ENCODE assay signal across 8 cellular contexts in genomic region chr7:76393116-76394031, GRCh38. TPM values are rescaled to one million over a fixed set of nuclear protein-coding genes. Genes with fewer than 3 reads are reported as not detected.
DNase-seq lines count a peak whose midpoint lies in the region; ATAC-seq, FAIRE-seq and TF ChIP-seq lines count a peak whose summit lies in the region.

No MANE protein-coding gene starts in this region.

- no peaks in the 10 kb centered on the region for H4K20me1 ChIP-seq in KMS-11 (ENCODE audit: insufficient read depth)

- no peak for TF ChIP-seq CTCF in KMS-11 (conservative IDR thresholded peaks at IDR 0.05; ENCODE audit: low read depth, low read length)
- TF ChIP-seq CTCF in fibroblast of pulmonary artery (IDR thresholded peaks at IDR 0.05; ENCODE audit: low read length, missing control alignments) = no peak
- TF ChIP-seq CTCF in nephron progenitor cell (IDR thresholded peaks at IDR 0.05) = no peak

- peak overlapping the region; percentile 62 for H2AFZ ChIP-seq in KMS-11 (ENCODE audit: low read depth)

- H3K27ac ChIP-seq in KMS-11 = peak overlapping the region; percentile 52

- H3K36me3 Mint-ChIP-seq in activated T-helper 17 cell treated with anti-CD3 and anti-CD28 coated beads, Interleukin-2, amount 50 U/mL, for 72 hours (ENCODE audit: low read depth) = no peaks in the 10 kb centered on the region
- peaks cover 4% of the 10 kb centered on the region for H3K36me3 Mint-ChIP-seq in nephron progenitor cell (ENCODE audit: low read depth)
- no peaks in the 10 kb centered on the region for H3K36me3 Mint-ChIP-seq in stimulated activated naive CD8-positive, alpha-beta T cell treated with anti-CD3 and anti-CD28 coated beads, Interleukin-15, Interleukin-2, amounts not matched to agents 100 ng/mL and 50 ng/mL, for 24 hours (ENCODE audit: low read depth)

- H3K4me1 ChIP-seq in KMS-11 (ENCODE audit: low read depth, poor library complexity, severe bottlenecking) = peaks cover 46% of the 10 kb centered on the region

- no peaks in the 10 kb centered on the region for H3K36me3 ChIP-seq in KMS-11 (ENCODE audit: insufficient read depth)

- DNase-seq in Daoy (ENCODE audit: low read depth) (peak; percentile 87), RCC 7860 (ENCODE audit: low spot score) (peak; percentile 90), fibroblast of pulmonary artery (ENCODE audit: low read depth) (peak; percentile 86), nephron progenitor cell (peak; percentile 95)

- peak overlapping the region; percentile 78 for H3K4me2 ChIP-seq in KMS-11

- peak overlapping the region; percentile 76 for H3K4me3 Mint-ChIP-seq in activated T-helper 17 cell treated with anti-CD3 and anti-CD28 coated beads, Interleukin-2, amount 50 U/mL, for 72 hours
- peak overlapping the region; percentile 82 for H3K4me3 Mint-ChIP-seq in nephron progenitor cell
- peak overlapping the region; percentile 84 for H3K4me3 Mint-ChIP-seq in stimulated activated naive CD8-positive, alpha-beta T cell treated with anti-CD3 and anti-CD28 coated beads, Interleukin-15, Interleukin-2, amounts not matched to agents 100 ng/mL and 50 ng/mL, for 24 hours

- H3K4me3 ChIP-seq in KMS-11 (IDR thresholded peaks at IDR 0.05; ENCODE audit: insufficient read depth, low read depth, low read length) = no peak overlapping the region
- peak overlapping the region; percentile 57 for H3K4me3 ChIP-seq in fibroblast of pulmonary artery (replicated peaks; ENCODE audit: low read depth, low read length)

- H3K9me3 Mint-ChIP-seq in activated T-helper 17 cell treated with anti-CD3 and anti-CD28 coated beads, Interleukin-2, amount 50 U/mL, for 72 hours = no peaks in the 10 kb centered on the region
- no peaks in the 10 kb centered on the region for H3K9me3 Mint-ChIP-seq in nephron progenitor cell
- no peaks in the 10 kb centered on the region for H3K9me3 Mint-ChIP-seq in stimulated activated naive CD8-positive, alpha-beta T cell treated with anti-CD3 and anti-CD28 coated beads, Interleukin-15, Interleukin-2, amounts not matched to agents 100 ng/mL and 50 ng/mL, for 24 hours

- H3K27me3 ChIP-seq in KMS-11 (ENCODE audit: insufficient read depth, low read depth) = no peaks in the 10 kb centered on the region

- ATAC-seq in GM21825 (IDR thresholded peaks at IDR 0.05; ENCODE audit: unreplicated experiment) = peak; percentile 84
- ATAC-seq in activated T-helper 17 cell treated with anti-CD3 and anti-CD28 coated beads, Interleukin-2, amount 50 U/mL, for 72 hours (replicated peaks) = peak; percentile 89

- H3K27me3 Mint-ChIP-seq in activated T-helper 17 cell treated with anti-CD3 and anti-CD28 coated beads, Interleukin-2, amount 50 U/mL, for 72 hours = no peaks in the 10 kb centered on the region
- peaks cover 10% of the 10 kb centered on the region for H3K27me3 Mint-ChIP-seq in nephron progenitor cell (ENCODE audit: low read depth, poor library complexity)
- no peaks in the 10 kb centered on the region for H3K27me3 Mint-ChIP-seq in stimulated activated naive CD8-positive, alpha-beta T cell treated with anti-CD3 and anti-CD28 coated beads, Interleukin-15, Interleukin-2, amounts not matched to agents 100 ng/mL and 50 ng/mL, for 24 hours

- no peak for FAIRE-seq in RCC 7860 (lab: Jason Lieb, UNC)

- peaks cover 6% of the 10 kb centered on the region for H3K4me1 Mint-ChIP-seq in activated T-helper 17 cell treated with anti-CD3 and anti-CD28 coated beads, Interleukin-2, amount 50 U/mL, for 72 hours
- peaks cover 47% of the 10 kb centered on the region for H3K4me1 Mint-ChIP-seq in nephron progenitor cell
- peaks cover 33% of the 10 kb centered on the region for H3K4me1 Mint-ChIP-seq in stimulated activated naive CD8-positive, alpha-beta T cell treated with anti-CD3 and anti-CD28 coated beads, Interleukin-15, Interleukin-2, amounts not matched to agents 100 ng/mL and 50 ng/mL, for 24 hours (ENCODE audit: low read depth)

- peak overlapping the region; percentile 77 for H3K9ac ChIP-seq in KMS-11

- H3K79me2 ChIP-seq in KMS-11 (ENCODE audit: insufficient read depth, low read depth) = peaks cover 9% of the 10 kb centered on the region

- H3K27ac Mint-ChIP-seq in activated T-helper 17 cell treated with anti-CD3 and anti-CD28 coated beads, Interleukin-2, amount 50 U/mL, for 72 hours = peak overlapping the region; percentile 79
- no peak overlapping the region for H3K27ac Mint-ChIP-seq in nephron progenitor cell
- peak overlapping the region; percentile 98 for H3K27ac Mint-ChIP-seq in stimulated activated naive CD8-positive, alpha-beta T cell treated with anti-CD3 and anti-CD28 coated beads, Interleukin-15, Interleukin-2, amounts not matched to agents 100 ng/mL and 50 ng/mL, for 24 hours

RNA-seq across cellular contexts. Expression of gene SSC4D, which starts 16.1 kb away (rescaled TPM):
- total RNA-seq in Daoy (2014; rRNA removed; shearing (Covaris generic)) = 0.30 and 2.5 TPM in 2 replicates
- under 1 TPM; 0.50 to 0.61 TPM for total RNA-seq in activated T-helper 17 cell treated with anti-CD3 and anti-CD28 coated beads, Interleukin-2, amount 50 U/mL, for 72 hours

RNA-seq across cellular contexts. Expression of gene ZP3, which starts 31.4 kb away (rescaled TPM):
- total RNA-seq in Daoy (2014; rRNA removed; shearing (Covaris generic)) = 2.0 and 3.8 TPM in 2 replicates
- 10 to 100 TPM in 1 of 2 donors, 1 to 10 TPM in 1; 3.4 to 13.0 TPM for total RNA-seq in activated T-helper 17 cell treated with anti-CD3 and anti-CD28 coated beads, Interleukin-2, amount 50 U/mL, for 72 hours

RNA-seq across cellular contexts. Expression of gene YWHAG, which starts 34.6 kb away (rescaled TPM):
- 53.9 and 57.6 TPM in 2 replicates for total RNA-seq in Daoy (2014; rRNA removed; shearing (Covaris generic))
- total RNA-seq in activated T-helper 17 cell treated with anti-CD3 and anti-CD28 coated beads, Interleukin-2, amount 50 U/mL, for 72 hours = 100 to 1,000 TPM; 118 to 156 TPM
